In the genomic region with DNA sequence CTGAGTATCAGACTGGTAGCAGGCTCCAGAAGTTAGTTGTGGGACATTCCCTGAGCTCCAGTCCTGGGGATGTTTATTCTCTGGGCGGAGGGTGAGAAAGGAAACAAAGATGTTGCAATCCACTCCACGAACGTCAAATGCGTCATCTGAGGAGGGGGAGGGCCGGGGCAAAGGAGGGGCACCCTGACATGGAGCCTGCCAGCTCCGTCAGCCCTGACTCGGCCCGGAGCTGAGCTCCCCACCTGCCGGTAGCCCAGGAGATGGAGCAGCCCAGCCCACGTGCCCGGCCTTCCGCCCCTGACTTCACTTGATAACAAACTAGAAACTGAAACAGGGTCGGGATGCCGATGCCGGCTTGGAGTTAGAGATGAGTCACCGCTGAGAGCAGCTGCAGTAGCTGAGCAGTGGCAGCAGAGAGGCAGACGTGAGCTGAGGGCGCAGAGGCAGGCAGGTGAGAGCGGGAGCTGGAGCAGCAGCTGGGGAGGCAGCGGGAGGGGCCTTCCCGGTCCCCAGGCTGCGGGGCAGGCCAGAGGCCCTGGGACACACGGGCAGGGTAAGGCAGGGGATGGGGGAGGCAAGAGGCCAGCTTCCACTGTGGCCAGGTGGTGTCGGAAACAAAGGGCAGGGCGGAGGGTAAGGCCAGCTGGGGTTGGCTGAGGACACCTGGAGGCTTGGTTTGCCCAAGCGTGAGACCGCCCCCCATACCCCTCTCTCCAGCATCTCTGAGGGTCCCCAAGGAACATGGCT, we compare ENCODE assay signal across 8 cellular contexts. TPM values are rescaled to one million over a fixed set of nuclear protein-coding genes. Genes with fewer than 3 reads are reported as not detected.
DNase-seq lines count a peak whose midpoint lies in the region; ATAC-seq and TF ChIP-seq lines count a peak whose summit lies in the region.

Gene ISG20 (plus strand): TSS at position 391 of the 747 bp plus-strand sequence. CDS start 351 bp downstream, at position 742.

- no peaks in the 10 kb centered on the region for H3K36me3 ChIP-seq in ascending aorta

- peak; percentile 93 for DNase-seq in GM13976 (ENCODE audit: low spot score)
- peak; percentile 52 for DNase-seq in NCI-H1436 treated with DMSO at 0.1 percent for 48 hours (lab: John Stamatoyannopoulos, UW)
- DNase-seq in T-helper 2 cell treated with Interferon-gamma antibody and Interleukin-4, amounts not matched to agents 5 μg/mL and 100 μg/mL, for 36 hours (ENCODE audit: low spot score) = peak; percentile 96
- peak; percentile 95 to 98 for DNase-seq in ascending aorta (ENCODE audit: low spot score in 2 of 2)
- DNase-seq in hepatic stellate cell (ENCODE audit: low spot score) = peak; percentile 98
- peak; percentile 43 for DNase-seq in retina
- DNase-seq in NCI-H1092 (lab: John Stamatoyannopoulos, UW) = no peak

- H3K27me3 Mint-ChIP-seq in T-helper 2 cell treated with Interferon-gamma antibody and Interleukin-4, amounts not matched to agents 5 μg/mL and 100 μg/mL, for 36 hours (ENCODE audit: low read depth) = no peaks in the 10 kb centered on the region

- peak within 1 kb of the TSS; percentile 90 for H3K4me3 Mint-ChIP-seq in T-helper 2 cell treated with Interferon-gamma antibody and Interleukin-4, amounts not matched to agents 5 μg/mL and 100 μg/mL, for 36 hours

- H3K36me3 Mint-ChIP-seq in T-helper 2 cell treated with Interferon-gamma antibody and Interleukin-4, amounts not matched to agents 5 μg/mL and 100 μg/mL, for 36 hours (ENCODE audit: low read depth) = peaks cover 54% of the 10 kb centered on the region

- peaks cover 0 to 15% of the 10 kb centered on the region in 2 donors for H3K4me1 ChIP-seq in ascending aorta

- H3K4me3 ChIP-seq in ascending aorta = peak within 1 kb of the TSS; percentile 37 to 64

- H3K9me3 Mint-ChIP-seq in T-helper 2 cell treated with Interferon-gamma antibody and Interleukin-4, amounts not matched to agents 5 μg/mL and 100 μg/mL, for 36 hours = no peaks in the 10 kb centered on the region

- H3K27me3 ChIP-seq in ascending aorta = no peaks in the 10 kb centered on the region

- peak; percentile 66 for ATAC-seq in HG02763 (IDR thresholded peaks at IDR 0.05; ENCODE audit: unreplicated experiment)

- no peaks in the 10 kb centered on the region for H3K9me3 ChIP-seq in ascending aorta

- peak within 1 kb of the TSS; percentile 99 for H3K27ac Mint-ChIP-seq in T-helper 2 cell treated with Interferon-gamma antibody and Interleukin-4, amounts not matched to agents 5 μg/mL and 100 μg/mL, for 36 hours

- peak within 1 kb of the TSS; percentile 90 to 93 for H3K27ac ChIP-seq in ascending aorta

- intact Hi-C loops in ascending aorta (cut with DNase I) = loop anchor here (1.0 kb wide), 1 partner anchor 17 kb away; the partner anchor contains the start of gene AEN

- TF ChIP-seq CTCF in GM13976 (IDR thresholded peaks at IDR 0.05; ENCODE audit: borderline replicate concordance, control extremely low read depth, extremely low read depth, insufficient read depth, missing control alignments) (peak; percentile 29), ascending aorta (IDR thresholded peaks at IDR 0.05) (peak; percentile 52 to 63 (median 55))

- H3K4me1 Mint-ChIP-seq in T-helper 2 cell treated with Interferon-gamma antibody and Interleukin-4, amounts not matched to agents 5 μg/mL and 100 μg/mL, for 36 hours (ENCODE audit: low read depth) = peaks cover 55% of the 10 kb centered on the region

- in situ Hi-C loops in GM13976 (cut with MboI; ENCODE audit: low sequenced_read_pairs, unreplicated experiment) = no loop called here

RNA-seq across cellular contexts. Expression of gene ISG20, which starts in this region (rescaled TPM):
- 5.3 TPM for total RNA-seq in ascending aorta
